In the genomic region with DNA sequence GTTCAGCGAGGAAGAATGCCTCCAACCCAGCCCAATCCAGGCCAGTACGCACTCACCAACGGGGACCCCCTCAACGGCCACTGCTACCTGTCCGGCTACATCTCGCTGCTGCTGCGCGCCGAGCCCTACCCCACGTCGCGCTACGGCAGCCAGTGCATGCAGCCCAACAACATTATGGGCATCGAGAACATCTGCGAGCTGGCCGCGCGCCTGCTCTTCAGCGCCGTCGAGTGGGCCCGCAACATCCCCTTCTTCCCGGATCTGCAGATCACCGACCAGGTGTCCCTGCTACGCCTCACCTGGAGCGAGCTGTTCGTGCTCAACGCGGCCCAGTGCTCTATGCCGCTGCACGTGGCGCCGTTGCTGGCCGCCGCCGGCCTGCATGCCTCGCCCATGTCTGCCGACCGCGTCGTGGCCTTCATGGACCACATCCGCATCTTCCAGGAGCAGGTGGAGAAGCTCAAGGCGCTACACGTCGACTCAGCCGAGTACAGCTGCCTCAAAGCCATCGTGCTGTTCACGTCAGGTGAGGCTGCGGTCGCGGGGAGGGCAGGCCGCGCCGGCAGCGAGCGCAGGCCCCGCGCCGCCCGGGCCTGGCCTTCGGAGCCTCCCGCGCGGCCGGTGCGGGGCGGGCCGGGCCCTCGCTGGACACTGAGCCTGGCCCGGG, we compare ENCODE assay signal across 14 cellular contexts. TPM values are rescaled to one million over a fixed set of nuclear protein-coding genes. Genes with fewer than 3 reads are reported as not detected.
A peak's percentile ranks its signal among the peaks of the same experiment; 100 is the strongest.
DNase-seq lines count a peak whose midpoint lies in the region; ATAC-seq and TF ChIP-seq lines count a peak whose summit lies in the region.
"Had no signal": no experiment of that assay in that cellular context is flagged by ENCODE, and none has a peak within 500 bp of the region (broad histone marks: within the 10 kb centered on the region; RNA-seq: fewer than 3 reads in every experiment).

No MANE protein-coding gene starts in this region.

- H3K36me3 ChIP-seq in lower lobe of right lung (no peaks in the 10 kb centered on the region), tibial nerve (peaks cover 0 to 8% (median 0%) of the 10 kb centered on the region in 3 donors)

- H3K4me3 ChIP-seq in lower lobe of right lung (peak overlapping the region; percentile 59), tibial nerve (peak overlapping the region; percentile 46 to 83 (median 59))

- TF ChIP-seq EP300 in tibial nerve (IDR thresholded peaks at IDR 0.05) = peak in 1 of 2 donors; percentile 55

- no peak for TF ChIP-seq CTCF in lower lobe of right lung (IDR thresholded peaks at IDR 0.05)
- no peak for TF ChIP-seq CTCF in tibial nerve (IDR thresholded peaks at IDR 0.05)
- TF ChIP-seq CTCF in GM20000 (IDR thresholded peaks at IDR 0.05; ENCODE audit: extremely low read depth, missing control alignments) = no peak

- peak in 1 of 2 donors; percentile 18 for ATAC-seq in activated T-cell treated with anti-CD3 and anti-CD28 coated beads, Interleukin-2, amount 50 U/mL, for 72 hours (replicated peaks in 1 of 2)
- ATAC-seq in central memory CD8-positive, alpha-beta T cell (replicated peaks; ENCODE audit: extremely low read depth, poor library complexity, severe bottlenecking) = no peak
- no peak for ATAC-seq in lower lobe of right lung
- ATAC-seq: left ventricle myocardium superior, Panc1 had no signal

- peaks cover 0 to 1% of the 10 kb centered on the region in 2 donors for H3K9me3 Mint-ChIP-seq in activated T-cell treated with anti-CD3 and anti-CD28 coated beads, Interleukin-2, amount 50 U/mL, for 72 hours
- no peaks in the 10 kb centered on the region for H3K9me3 Mint-ChIP-seq in central memory CD8-positive, alpha-beta T cell

- H3K4me1 Mint-ChIP-seq in activated T-cell treated with anti-CD3 and anti-CD28 coated beads, Interleukin-2, amount 50 U/mL, for 72 hours (ENCODE audit: low read depth) = peaks cover 28% of the 10 kb centered on the region
- peaks cover 16% of the 10 kb centered on the region for H3K4me1 Mint-ChIP-seq in central memory CD8-positive, alpha-beta T cell

- 23 to 42% methylated on average over 38 to 52 of the region's 70 CpGs for WGBS in tibial nerve, 2 donors

- H3K4me1 ChIP-seq in lower lobe of right lung (peaks cover 11% of the 10 kb centered on the region), tibial nerve (peaks cover 0 to 36% (median 12%) of the 10 kb centered on the region in 4 donors)

- peaks cover 69% of the 10 kb centered on the region for H3K27me3 Mint-ChIP-seq in activated T-cell treated with anti-CD3 and anti-CD28 coated beads, Interleukin-2, amount 50 U/mL, for 72 hours (ENCODE audit: low read depth)
- H3K27me3 Mint-ChIP-seq in central memory CD8-positive, alpha-beta T cell = peaks cover 15% of the 10 kb centered on the region

- peak overlapping the region; percentile 59 to 76 for H3K4me3 Mint-ChIP-seq in activated T-cell treated with anti-CD3 and anti-CD28 coated beads, Interleukin-2, amount 50 U/mL, for 72 hours
- peak overlapping the region; percentile 18 for H3K4me3 Mint-ChIP-seq in central memory CD8-positive, alpha-beta T cell

- DNase-seq in activated T-cell treated with anti-CD3 and anti-CD28 coated beads, Interleukin-2, amount 50 U/mL, for 72 hours = no peak
- DNase-seq in activated T-cell treated with anti-CD3 and anti-CD28 coated beads for 4 hours = no peak
- no peak for DNase-seq in central memory CD8-positive, alpha-beta T cell (ENCODE audit: low spot score in 2 of 2)
- DNase-seq in lower lobe of right lung = no peak
- DNase-seq in tibial nerve (ENCODE audit: low spot score in 2 of 2) = no peak
- no peak for DNase-seq in COR-L47 (lab: John Stamatoyannopoulos, UW)
- no peak for DNase-seq in globus pallidus (ENCODE audit: low spot score)
- no peak for DNase-seq in GM20000 (ENCODE audit: low spot score)
- DNase-seq: effector CD8-positive, alpha-beta T cell; left ventricle myocardium superior; NCI-H1436; stimulated activated CD4-positive, alpha-beta T cell treated with anti-CD3 and anti-CD28 coated beads, Interleukin-2, amount 100 ng/mL, for 24 hours had no signal

- H3K9me3 ChIP-seq in lower lobe of right lung (no peaks in the 10 kb centered on the region), tibial nerve (no peaks in the 10 kb centered on the region)

- H3K36me3 Mint-ChIP-seq in activated T-cell treated with anti-CD3 and anti-CD28 coated beads, Interleukin-2, amount 50 U/mL, for 72 hours (ENCODE audit: insufficient read depth in 2 of 2) = peaks cover 4 to 7% of the 10 kb centered on the region in 2 donors
- peaks cover 9% of the 10 kb centered on the region for H3K36me3 Mint-ChIP-seq in central memory CD8-positive, alpha-beta T cell (ENCODE audit: insufficient read depth)

- peak overlapping the region; percentile 74 for H3K27ac Mint-ChIP-seq in activated T-cell treated with anti-CD3 and anti-CD28 coated beads, Interleukin-2, amount 50 U/mL, for 72 hours
- H3K27ac Mint-ChIP-seq in central memory CD8-positive, alpha-beta T cell (ENCODE audit: low read depth) = no peak overlapping the region

- intact Hi-C loops in lower lobe of right lung (cut with DNase I) = loop anchor here (10.0 kb wide), 1 partner anchor 327 kb away; no protein-coding TSS in a partner anchor

- H3K27me3 ChIP-seq in lower lobe of right lung (ENCODE audit: low read depth) (peaks cover 49% of the 10 kb centered on the region), tibial nerve (peaks cover 0 to 3% of the 10 kb centered on the region in 2 donors)

- no peak for TF ChIP-seq POLR2A in tibial nerve (IDR thresholded peaks at IDR 0.05)

- H3K27ac ChIP-seq in lower lobe of right lung = peak overlapping the region; percentile 65
- H3K27ac ChIP-seq in tibial nerve = peak overlapping the region; percentile 78 to 95 (median 87)

RNA-seq across cellular contexts. Expression of gene NR2F1, which starts 5.0 kb away (rescaled TPM):
- not detected for total RNA-seq in activated T-cell treated with anti-CD3 and anti-CD28 coated beads, Interleukin-2, amount 50 U/mL, for 72 hours
- 42.6 TPM for total RNA-seq in lower lobe of right lung
- total RNA-seq in tibial nerve = 10 to 100 TPM; 64.9 to 81.3 (median 67.6) TPM
- total RNA-seq: activated CD8-positive, alpha-beta memory T cell treated with anti-CD3 and anti-CD28 coated beads for 36 hours had no signal

RNA-seq across cellular contexts. Expression of gene NR2F1-AS1, which starts 7.0 kb away (rescaled TPM):
- under 1 TPM; 0.41 to 0.93 TPM for total RNA-seq in activated T-cell treated with anti-CD3 and anti-CD28 coated beads, Interleukin-2, amount 50 U/mL, for 72 hours
- total RNA-seq in lower lobe of right lung = 11.1 TPM
- total RNA-seq in tibial nerve = 10 to 100 TPM; 13.5 to 38.4 (median 35.4) TPM
- total RNA-seq: activated CD8-positive, alpha-beta memory T cell treated with anti-CD3 and anti-CD28 coated beads for 36 hours had no signal

Comparison
In these comparisons a context has a peak if more than half of its experiments do, and no peak if none do; other contexts are left out.
1. RNA of gene NR2F1, which starts 5.0 kb away (total RNA-seq): 64.9 to 81.3 TPM in tibial nerve and 42.6 TPM in lower lobe of right lung (single experiment); not detected in activated T-cell treated with anti-CD3 and anti-CD28 coated beads, Interleukin-2, amount 50 U/mL, for 72 hours; every median in the first group is over 10 times any median in the second.